ENCODE assay signal across 25 cellular contexts in genomic region chr14:48086516-48086915, GRCh38.
"Had no signal": no experiment of that assay in that cellular context is flagged by ENCODE, and none has a peak within 500 bp of the region (broad histone marks: within the 10 kb centered on the region; RNA-seq: fewer than 3 reads in every experiment).

No MANE protein-coding gene starts in this region.

- H3K36me3 ChIP-seq: pancreas, tibial nerve, upper lobe of right lung, vagina had no signal

- H3K27me3 ChIP-seq: foreskin keratinocyte, pancreas, testis, tibial nerve, upper lobe of right lung, vagina had no signal

- H3K4me1 ChIP-seq: foreskin keratinocyte, pancreas, testis, tibial nerve, upper lobe of right lung, vagina had no signal

- H3K4me3 ChIP-seq: lung, pancreas, testis, tibial nerve, upper lobe of right lung, vagina had no signal

- ATAC-seq: foreskin keratinocyte; left colon; left ventricle myocardium superior; pancreas; right cardiac atrium; stimulated activated naive B cell treated with anti-CD40 and anti-IgM and Interleukin-4, amounts not matched to agents 10 μg/mL and 1 μg/mL and 100 μg/mL, for 72 hours; stimulated activated naive CD8-positive, alpha-beta T cell treated with anti-CD3 and anti-CD28 coated beads, Interleukin-15, amount 100 ng/mL, for 72 hours; upper lobe of right lung had no signal

- DNase-seq: effector CD4-positive, alpha-beta T cell; endodermal cell; erythroblast; foreskin keratinocyte; immature natural killer cell; left colon; left ventricle myocardium superior; mesenchymal stem cell; midbrain; naive B cell; occipital lobe; pancreas; right cardiac atrium; stimulated activated CD4-positive, alpha-beta T cell treated with anti-CD3 and anti-CD28 coated beads, Interleukin-15, amount 100 ng/mL, for 24 hours; stimulated activated CD4-positive, alpha-beta T cell treated with anti-CD3 and anti-CD28 coated beads, Interleukin-1b, Interleukin-23, amount 100 ng/mL, for 48 hours; stimulated activated CD4-positive, alpha-beta T cell treated with anti-CD3 and anti-CD28 coated beads, Interleukin-4, amount 100 ng/mL, for 24 hours; stimulated activated naive B cell treated with anti-CD40 and anti-IgM and Interleukin-4, amounts not matched to agents 10 μg/mL and 1 μg/mL and 100 μg/mL, for 72 hours; stimulated activated naive CD8-positive, alpha-beta T cell treated with anti-CD3 and anti-CD28 coated beads, Interleukin-15, amount 100 ng/mL, for 72 hours; testis; upper lobe of right lung had no signal

- FAIRE-seq: endothelial cell of umbilical vein, keratinocyte, pancreas had no signal

- H3K27ac ChIP-seq: foreskin keratinocyte, pancreas, testis, tibial nerve, upper lobe of right lung, vagina had no signal

- H3K9me3 ChIP-seq: pancreas, testis, tibial nerve, upper lobe of right lung, vagina had no signal
